Comparison of ENCODE assay signal across 1 cellular context in genomic region chr11:65574147-65574962, GRCh38.
TF ChIP-seq lines count a peak whose summit lies in the region.

No MANE protein-coding gene starts in this region.

TF ChIP-seq in GM23338, 12 proteins besides CTCF, POLR2A, EP300 and RAD21 (continued from another document):
- no peak for TF ChIP-seq ZNF462 (CRISPR knock-in tag; IDR thresholded peaks at IDR 0.05)
- peak; percentile 26; the same call in 1 of the 2 replicates for TF ChIP-seq POLR2AphosphoS5 (IDR thresholded peaks at IDR 0.05; ENCODE audit: low read depth)
